22 cellular contexts compared by ENCODE assay signal in genomic region chr13:51874651-51875050, GRCh38. TPM values are rescaled to one million over a fixed set of nuclear protein-coding genes. Genes with fewer than 3 reads are reported as not detected.
A peak's percentile ranks its signal among the peaks of the same experiment; 100 is the strongest.
DNase-seq lines count a peak whose midpoint lies in the region; ATAC-seq and TF ChIP-seq lines count a peak whose summit lies in the region.
"Had no signal": no experiment of that assay in that cellular context is flagged by ENCODE, and none has a peak within 500 bp of the region (broad histone marks: within the 10 kb centered on the region; RNA-seq: fewer than 3 reads in every experiment).

No MANE protein-coding gene starts in this region.

- H3K4me2 ChIP-seq in Loucy (ENCODE audit: low read depth, low read length, poor library complexity, severe bottlenecking) = peak overlapping the region; percentile 36

- H4K20me1 ChIP-seq in Loucy (ENCODE audit: insufficient read depth, low read length, poor library complexity, severe bottlenecking) = no peaks in the 10 kb centered on the region

- no peaks in the 10 kb centered on the region for H3K9me2 ChIP-seq in Loucy (replicated peaks; ENCODE audit: low read depth, low read length)

- intact Hi-C loops in psoas muscle (cut with DNase I) = no loop called here

- H3K4me3 ChIP-seq in Loucy (ENCODE audit: low read length, poor library complexity, severe bottlenecking) = no peak overlapping the region
- peak overlapping the region; percentile 5 for H3K4me3 ChIP-seq in endocrine pancreas (ENCODE audit: control insufficient read depth, insufficient read depth, low read length)
- H3K4me3 ChIP-seq in psoas muscle = no peak overlapping the region
- H3K4me3 ChIP-seq: esophagus squamous epithelium, left lung, ovary, tibial nerve had no signal

- 78 to 80% (median 80%) methylated on average over 11 of the region's 11 CpGs for WGBS in psoas muscle, 3 donors

- no peak overlapping the region for H3K27ac ChIP-seq in psoas muscle
- H3K27ac ChIP-seq: esophagus squamous epithelium, left lung, ovary, tibial nerve had no signal

- no peak for TF ChIP-seq CTCF in Loucy (conservative IDR thresholded peaks at IDR 0.05; ENCODE audit: low read length)
- no peak for TF ChIP-seq CTCF in psoas muscle (IDR thresholded peaks at IDR 0.05)

- no peaks in the 10 kb centered on the region for H3K27me3 ChIP-seq in Loucy (ENCODE audit: insufficient read depth, low read length, poor library complexity, severe bottlenecking)
- no peaks in the 10 kb centered on the region for H3K27me3 ChIP-seq in endocrine pancreas (ENCODE audit: control insufficient read depth, insufficient read depth, low read length)
- no peaks in the 10 kb centered on the region for H3K27me3 ChIP-seq in psoas muscle (ENCODE audit: insufficient read depth in 3 of 3, low read length in 2 of 3)
- H3K27me3 ChIP-seq: left lung, ovary, tibial nerve had no signal

- peak; percentile 67 to 90 for DNase-seq in NCI-H524 (lab: John Stamatoyannopoulos, UW)
- DNase-seq in occipital lobe (lab: John Stamatoyannopoulos, UW) = peak; percentile 30
- DNase-seq in NAMALWA (ENCODE audit: low spot score) = no peak
- DNase-seq in psoas muscle = no peak
- DNase-seq: activated CD4-positive, alpha-beta T cell treated with anti-CD3 and anti-CD28 coated beads, Interleukin-2, amount 50 U/mL, for 4 hours; effector CD8-positive, alpha-beta T cell; esophagus squamous epithelium; left lung; NCI-H1930; NCI-H774; ovary; stimulated activated CD4-positive, alpha-beta T cell treated with anti-CD3 and anti-CD28 coated beads, Interleukin-2, amount 100 ng/mL, for 24 hours; stimulated activated naive CD8-positive, alpha-beta T cell treated with anti-CD3 and anti-CD28 coated beads, Interleukin-15, Interleukin-2, amounts not matched to agents 100 U/mL and 50 U/mL, for 24 hours had no signal

- H3K9me3 ChIP-seq in Loucy (ENCODE audit: insufficient read depth, low read depth, low read length) = no peaks in the 10 kb centered on the region
- no peaks in the 10 kb centered on the region for H3K9me3 ChIP-seq in endocrine pancreas (ENCODE audit: control insufficient read depth, low read length)
- H3K9me3 ChIP-seq in psoas muscle = no peaks in the 10 kb centered on the region
- H3K9me3 ChIP-seq: esophagus squamous epithelium, left lung, ovary, tibial nerve had no signal

- no peak overlapping the region for H3K9ac ChIP-seq in Loucy (ENCODE audit: low read depth, low read length, poor library complexity, severe bottlenecking)
- H3K9ac ChIP-seq in endocrine pancreas (ENCODE audit: control insufficient read depth, insufficient read depth, low read length) = no peak overlapping the region

- 0 out of 2 replicates have a peak overlapping the region, but pooled peaks have one; percentile 67 for H2AFZ ChIP-seq in Loucy (ENCODE audit: low read length)

- no peaks in the 10 kb centered on the region for H3F3A ChIP-seq in Loucy (ENCODE audit: low read depth)

- ATAC-seq in HG03378 (IDR thresholded peaks at IDR 0.05; ENCODE audit: unreplicated experiment) = no peak
- ATAC-seq in psoas muscle = no peak
- no peak for ATAC-seq in GM21423 (IDR thresholded peaks at IDR 0.05; ENCODE audit: unreplicated experiment)
- ATAC-seq: left lung; stimulated activated naive CD8-positive, alpha-beta T cell treated with anti-CD3 and anti-CD28 coated beads, Interleukin-15, Interleukin-2, amounts not matched to agents 100 U/mL and 50 U/mL, for 24 hours had no signal

- H3K36me3 ChIP-seq in Loucy (ENCODE audit: insufficient read depth, low read length) (no peaks in the 10 kb centered on the region), endocrine pancreas (ENCODE audit: control insufficient read depth, insufficient read depth, low read length) (no peaks in the 10 kb centered on the region), psoas muscle (ENCODE audit: insufficient read depth in 1 of 2, low read depth in 1 of 2) (no peaks in the 10 kb centered on the region)
- H3K36me3 ChIP-seq: esophagus squamous epithelium, left lung, ovary, tibial nerve had no signal

- H3K79me2 ChIP-seq in Loucy (ENCODE audit: insufficient read depth, low read length) = no peaks in the 10 kb centered on the region

- H3K4me1 ChIP-seq in Loucy (ENCODE audit: insufficient read depth, low read length, poor library complexity, severe bottlenecking) (peaks cover 55% of the 10 kb centered on the region), endocrine pancreas (ENCODE audit: control insufficient read depth, insufficient read depth, low read length) (no peaks in the 10 kb centered on the region), psoas muscle (no peaks in the 10 kb centered on the region)
- H3K4me1 ChIP-seq: esophagus squamous epithelium, left lung, tibial nerve had no signal

RNA-seq across cellular contexts. Expression of gene CCDC70, which starts 12.9 kb away (rescaled TPM):
- not detected for total RNA-seq in occipital lobe
- total RNA-seq in psoas muscle = not detected
- not detected for polyA plus RNA-seq in psoas muscle
- total RNA-seq: esophagus squamous epithelium; glomerular endothelial cell; H4; left lung; mucosa of gallbladder; ovary; T-helper 1 cell treated with Interleukin-12 subunit alpha and Interleukin-12 subunit beta and Interleukin-4 antibody, amounts not matched to agents 30 ng/mL and 1 ng/mL, for 36 hours; tibial nerve had no signal
- polyA plus RNA-seq: ovary had no signal

RNA-seq across cellular contexts. Expression of gene TMEM272, which starts 29.7 kb away (rescaled TPM):
- total RNA-seq in occipital lobe (0.16 TPM), psoas muscle (under 1 TPM in 3 of 4 donors, not detected in 1; 0.30 to 0.49 (median 0.30) TPM)
- under 1 TPM; 0.17 to 0.25 (median 0.18) TPM for polyA plus RNA-seq in psoas muscle
- total RNA-seq: esophagus squamous epithelium, glomerular endothelial cell, H4, tibial nerve had no signal

Comparison
In these comparisons a context has a peak if more than half of its experiments do, and no peak if none do; other contexts are left out.
1. DNase-seq: peak in NCI-H524 (2 of 2) and occipital lobe (single experiment); none in NAMALWA (single experiment) and psoas muscle (0 of 2).